Comparison of ENCODE assay signal across 1 cellular context in the genomic region with DNA sequence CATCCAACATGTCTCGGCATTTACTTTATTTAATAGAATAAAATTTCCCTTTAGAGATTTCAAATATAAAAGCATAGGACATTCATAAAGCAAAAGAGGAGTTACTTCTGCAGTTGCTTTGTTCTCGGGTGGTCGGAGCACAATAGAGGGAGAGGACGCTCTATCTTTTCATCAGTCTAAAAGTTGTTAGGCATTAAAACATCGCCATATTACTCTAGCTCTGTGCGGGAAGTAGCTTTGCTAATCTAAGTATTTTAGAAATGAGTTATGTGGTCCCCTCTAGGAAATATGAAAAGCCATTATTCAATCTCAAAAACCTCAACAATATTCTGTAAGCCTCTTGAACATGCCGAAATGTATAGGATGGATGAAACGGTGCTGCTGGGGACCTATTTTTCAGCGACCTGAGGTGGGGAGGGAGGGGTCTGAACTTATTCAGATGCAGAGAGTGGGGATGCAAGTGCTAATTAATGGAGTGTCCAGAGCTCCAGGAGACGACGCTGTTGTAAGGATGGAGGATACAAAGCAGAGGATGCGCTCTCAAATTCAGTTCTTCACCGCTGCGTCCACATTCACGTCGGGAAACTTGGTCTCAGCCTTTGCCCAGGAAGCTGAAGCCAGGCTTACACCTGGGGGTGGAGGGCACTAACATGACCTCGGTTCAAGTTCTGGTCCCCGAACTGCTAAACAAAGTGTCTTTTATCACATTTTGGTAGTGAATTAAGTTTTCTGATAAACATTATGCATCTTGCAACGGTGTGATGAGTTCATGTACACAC.
TF ChIP-seq lines count a peak whose summit lies in the region.

No MANE protein-coding gene starts in this region.

TF ChIP-seq in GM12878, 131 proteins besides CTCF, POLR2A, EP300 and RAD21 (continued from another document):
- TF ChIP-seq, protein P1, sequence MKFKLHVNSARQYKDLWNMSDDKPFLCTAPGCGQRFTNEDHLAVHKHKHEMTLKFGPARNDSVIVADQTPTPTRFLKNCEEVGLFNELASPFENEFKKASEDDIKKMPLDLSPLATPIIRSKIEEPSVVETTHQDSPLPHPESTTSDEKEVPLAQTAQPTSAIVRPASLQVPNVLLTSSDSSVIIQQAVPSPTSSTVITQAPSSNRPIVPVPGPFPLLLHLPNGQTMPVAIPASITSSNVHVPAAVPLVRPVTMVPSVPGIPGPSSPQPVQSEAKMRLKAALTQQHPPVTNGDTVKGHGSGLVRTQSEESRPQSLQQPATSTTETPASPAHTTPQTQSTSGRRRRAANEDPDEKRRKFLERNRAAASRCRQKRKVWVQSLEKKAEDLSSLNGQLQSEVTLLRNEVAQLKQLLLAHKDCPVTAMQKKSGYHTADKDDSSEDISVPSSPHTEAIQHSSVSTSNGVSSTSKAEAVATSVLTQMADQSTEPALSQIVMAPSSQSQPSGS (IDR thresholded peaks at IDR 0.05; ENCODE audit: low read length), result peak; percentile 3
- no peak for TF ChIP-seq ASH2L (IDR thresholded peaks at IDR 0.05; ENCODE audit: borderline replicate concordance, low read depth)
- no peak for TF ChIP-seq MYB (IDR thresholded peaks at IDR 0.05; ENCODE audit: borderline replicate concordance, low read depth, low read length)
- peak; percentile 73; the same call in 1 of the 2 replicates for TF ChIP-seq MTA3 (IDR thresholded peaks at IDR 0.05; ENCODE audit: borderline replicate concordance, low read length)
TF ChIP-seq in GM12878: peak in this region for 5.
